In genomic region chr2:145015561-145015960, GRCh38 we compare ENCODE assay signal across 22 cellular contexts.
A peak's percentile ranks its signal among the peaks of the same experiment; 100 is the strongest.
DNase-seq lines count a peak whose midpoint lies in the region; ATAC-seq and TF ChIP-seq lines count a peak whose summit lies in the region.
"Had no signal": no experiment of that assay in that cellular context is flagged by ENCODE, and none has a peak within 500 bp of the region (broad histone marks: within the 10 kb centered on the region; RNA-seq: fewer than 3 reads in every experiment).

No MANE protein-coding gene starts in this region.

- H3K9me3 ChIP-seq in ascending aorta (no peaks in the 10 kb centered on the region), tibial nerve (no peaks in the 10 kb centered on the region), mammary epithelial cell (replicated peaks; ENCODE audit: insufficient read depth, low read length) (no peaks in the 10 kb centered on the region)
- H3K9me3 ChIP-seq: Caco-2 had no signal

- no peak for ATAC-seq in HG03045 (IDR thresholded peaks at IDR 0.05; ENCODE audit: unreplicated experiment)
- ATAC-seq: CD8-positive, alpha-beta T cell; Right ventricle myocardium inferior had no signal

- no peak for TF ChIP-seq EP300 in tibial nerve (IDR thresholded peaks at IDR 0.05)

- in situ Hi-C loops in mammary epithelial cell (cut with MboI; ENCODE audit: low sequenced_read_pairs in 2 of 2), result no loop called here

- WGBS in tibial nerve, 2 donors, result 85 to 89% methylated on average over 2 of the region's 2 CpGs
- 96% methylated on average over 2 of the region's 2 CpGs for WGBS in mammary epithelial cell (ENCODE audit: low coverage, missing lambda C conversion rate)

- dilution Hi-C loops in mammary epithelial cell (cut with HindIII; ENCODE audit: low sequenced_read_pairs), result no loop called here

- H3K4me2 ChIP-seq in mammary epithelial cell (ENCODE audit: insufficient read depth, low read depth, low read length), result no peak overlapping the region
- H3K4me2 ChIP-seq: PC-9 had no signal

- TF ChIP-seq CTCF in ascending aorta (IDR thresholded peaks at IDR 0.05), result no peak
- no peak for TF ChIP-seq CTCF in coronary artery (IDR thresholded peaks at IDR 0.05)
- no peak for TF ChIP-seq CTCF in tibial nerve (IDR thresholded peaks at IDR 0.05)
- TF ChIP-seq CTCF in mammary epithelial cell (conservative IDR thresholded peaks at IDR 0.05 in 1 of 2, IDR thresholded peaks at IDR 0.05 in 1 of 2; ENCODE audit: extremely low read depth in 1 of 2, insufficient read depth in 1 of 2, low read depth in 1 of 2, low read length in 2 of 2), result no peak

- no peak for TF ChIP-seq POLR2A in tibial nerve (IDR thresholded peaks at IDR 0.05)

- intact Hi-C loops in ascending aorta (cut with DNase I) (loop anchor here (5.0 to 10.0 kb wide), 2 partner anchors 683 to 739 kb away; a partner anchor contains a TSS), mammary epithelial cell (cut with micrococcal nuclease) (no loop called here)

- H3K4me1 ChIP-seq in ascending aorta (peaks cover 0 to 9% of the 10 kb centered on the region in 2 donors), tibial nerve (peaks cover 0 to 4% (median 0%) of the 10 kb centered on the region in 4 donors), mammary epithelial cell (ENCODE audit: insufficient read depth, low read length) (peaks cover 4% of the 10 kb centered on the region)
- H3K4me1 ChIP-seq: Caco-2 had no signal

- no peak overlapping the region for H2AFZ ChIP-seq in mammary epithelial cell (ENCODE audit: low read depth, low read length)
- H2AFZ ChIP-seq: PC-9 had no signal

- CTCF ChIA-PET in mammary epithelial cell (lab: Charles Lee; ENCODE audit: low non-redundant PET), result no interaction called here

- H3K27me3 ChIP-seq in ascending aorta (no peaks in the 10 kb centered on the region), tibial nerve (no peaks in the 10 kb centered on the region), mammary epithelial cell (ENCODE audit: insufficient read depth, low read length) (no peaks in the 10 kb centered on the region)

- no peak for DNase-seq in ascending aorta (ENCODE audit: low spot score in 2 of 2)
- no peak for DNase-seq in coronary artery (ENCODE audit: low spot score)
- peak; percentile 13 for DNase-seq in kidney glomerular epithelial cell (lab: John Stamatoyannopoulos, UW)
- DNase-seq in renal cortical epithelial cell (ENCODE audit: low read depth), result peak; percentile 48
- DNase-seq in NCI-H69 (lab: John Stamatoyannopoulos, UW), result no peak
- DNase-seq in tibial nerve (ENCODE audit: low spot score in 2 of 2), result no peak
- DNase-seq in mammary epithelial cell, result no peak
- DNase-seq: C1 segment of cervical spinal cord; Caco-2; CD8-positive, alpha-beta T cell; H7; Kasumi-1; NCI-H1105 treated with DMSO at 0.1 percent for 48 hours; NCI-H146; NCI-H1930; NCI-H446; NCI-H524 treated with DMSO at 0.1 percent for 48 hours; NCI-H82; NK-92 treated with Interleukin-12 subunit alpha and Interleukin-12 subunit beta, amount 100 ng/mL, for 24 hours; PC-9 had no signal

- H3K36me3 ChIP-seq in ascending aorta (no peaks in the 10 kb centered on the region), tibial nerve (no peaks in the 10 kb centered on the region), mammary epithelial cell (ENCODE audit: insufficient read depth, low read length) (no peaks in the 10 kb centered on the region)

- H3K27ac ChIP-seq in ascending aorta, result peak overlapping the region; percentile 9 to 55
- peak overlapping the region; percentile 11 to 43 for H3K27ac ChIP-seq in coronary artery
- no peak overlapping the region for H3K27ac ChIP-seq in tibial nerve
- H3K27ac ChIP-seq in mammary epithelial cell (ENCODE audit: insufficient read depth, low read depth, low read length), result no peak overlapping the region
- H3K27ac ChIP-seq: PC-9 had no signal

- no peaks in the 10 kb centered on the region for H3K79me2 ChIP-seq in mammary epithelial cell (ENCODE audit: insufficient read depth, low read length)

- BruUV-seq in mammary epithelial cell (replicated peaks; lab: Mats Ljungman, UMichigan), result no TSS peak

- no peaks in the 10 kb centered on the region for H4K20me1 ChIP-seq in mammary epithelial cell (ENCODE audit: insufficient read depth, low read length)

- no peak overlapping the region for H3K9ac ChIP-seq in mammary epithelial cell (ENCODE audit: insufficient read depth, low read length)

- H3K4me3 ChIP-seq in ascending aorta (no peak overlapping the region), coronary artery (no peak overlapping the region), tibial nerve (no peak overlapping the region), mammary epithelial cell (replicated peaks in 1 of 3; ENCODE audit: insufficient read depth in 1 of 3, low read depth in 2 of 3, low read length in 3 of 3) (no peak overlapping the region)
- H3K4me3 ChIP-seq: PC-9 had no signal

Comparison
In these comparisons a context has a peak if more than half of its experiments do, and no peak if none do; other contexts are left out.
1. DNase-seq: peak in kidney glomerular epithelial cell (single experiment) and renal cortical epithelial cell (single experiment); none in ascending aorta (0 of 2), coronary artery (single experiment), NCI-H69 (single experiment), tibial nerve (0 of 2) and mammary epithelial cell (single experiment).
2. H3K27ac ChIP-seq: peak in ascending aorta (2 of 2) and coronary artery (2 of 2); none in tibial nerve (0 of 4) and mammary epithelial cell (single experiment).